11 cellular contexts compared by ENCODE assay signal in the genomic region with DNA sequence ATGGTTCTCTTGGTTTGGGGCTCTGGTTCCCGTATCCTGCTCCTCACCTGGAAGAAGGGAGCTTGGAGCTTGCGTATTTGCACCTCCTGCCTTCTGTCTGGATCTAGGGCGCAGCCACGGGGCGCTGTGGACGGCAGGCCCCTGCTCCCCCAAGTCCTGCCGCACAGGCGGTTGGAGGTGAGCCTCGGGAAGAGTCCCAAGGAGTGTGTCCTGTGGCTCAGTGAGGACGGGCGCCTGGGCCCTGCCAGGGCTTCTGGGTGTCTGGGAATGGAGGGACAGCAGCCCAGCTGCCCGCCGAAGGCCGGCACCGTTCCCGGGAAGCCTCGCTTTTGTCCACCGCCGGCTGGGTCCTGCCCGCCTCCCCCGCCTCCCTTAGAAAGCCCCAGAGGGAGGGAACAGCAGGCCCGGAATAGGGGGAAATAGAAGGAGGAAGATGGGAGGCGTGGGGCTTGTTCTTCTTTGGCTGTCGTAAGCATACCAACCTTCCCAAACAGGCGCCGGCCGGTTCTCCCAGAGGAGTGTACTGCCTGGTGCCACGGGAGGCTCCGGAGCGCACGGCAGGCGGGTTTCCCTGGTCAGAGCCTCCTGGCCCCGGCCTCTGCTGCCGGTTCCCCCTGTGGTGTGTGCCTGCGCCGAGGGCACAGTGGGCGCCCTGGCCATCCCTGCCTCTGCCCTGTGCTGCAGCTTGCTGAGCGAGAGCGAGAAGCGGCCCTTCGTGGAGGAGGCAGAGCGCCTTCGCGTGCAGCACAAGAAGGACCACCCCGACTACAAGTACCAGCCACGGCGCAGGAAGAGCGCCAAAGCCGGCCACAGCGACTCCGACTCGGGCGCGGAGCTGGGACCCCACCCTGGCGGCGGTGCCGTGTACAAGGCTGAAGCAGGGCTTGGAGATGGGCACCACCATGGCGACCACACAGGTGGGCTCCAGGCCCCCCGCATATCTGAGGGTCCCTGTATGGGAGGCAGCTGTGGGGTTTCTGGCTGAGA. TPM values are rescaled to one million over a fixed set of nuclear protein-coding genes. Genes with fewer than 3 reads are reported as not detected.
DNase-seq lines count a peak whose midpoint lies in the region; ATAC-seq and TF ChIP-seq lines count a peak whose summit lies in the region.
"Had no signal": no experiment of that assay in that cellular context is flagged by ENCODE, and none has a peak within 500 bp of the region (broad histone marks: within the 10 kb centered on the region; RNA-seq: fewer than 3 reads in every experiment).

No MANE protein-coding gene starts in this region.

- H3K4me2 ChIP-seq in SK-N-SH (no peak overlapping the region), hepatocyte (peak overlapping the region; percentile 98)

- H3K4me3 ChIP-seq in SK-N-SH (ENCODE audit: low read depth in 2 of 2, low read length in 1 of 2) (no peak overlapping the region), hepatocyte (no peak overlapping the region), rectal smooth muscle tissue (ENCODE audit: low read length) (peak overlapping the region; percentile 36)

- CTCF ChIA-PET in SK-N-SH (lab: Yijun Ruan, JAX): interaction anchor here (0.9 kb wide), 1 partner anchor 74 kb away, joined by 4 read pairs; no protein-coding TSS in a partner anchor

- WGBS in SK-N-SH (ENCODE audit: low lambda C conversion rate): 21% methylated on average over 32 of the region's 59 CpGs
- WGBS in hepatocyte (ENCODE audit: low lambda C conversion rate, missing lambda C conversion rate): 84% methylated on average over 59 of the region's 59 CpGs

- TF ChIP-seq EP300 in SK-N-SH (IDR thresholded peaks at IDR 0.05; ENCODE audit: borderline replicate concordance in 1 of 2, low read depth in 1 of 2, low read length in 1 of 2): no peak

- H3K79me2 ChIP-seq in SK-N-SH (ENCODE audit: insufficient read depth) (no peaks in the 10 kb centered on the region), hepatocyte (no peaks in the 10 kb centered on the region)

- DNase-seq in SK-N-SH: peak; percentile 52
- DNase-seq in NCI-H69 (lab: John Stamatoyannopoulos, UW): peak; percentile 29
- DNase-seq in hepatocyte (ENCODE audit: low spot score): no peak
- DNase-seq in NCI-H524 treated with DMSO at 0.1 percent for 48 hours (lab: John Stamatoyannopoulos, UW): no peak
- DNase-seq in central memory CD4-positive, alpha-beta T cell: no peak
- DNase-seq: NCI-H1694 had no signal

- H2AFZ ChIP-seq in SK-N-SH (ENCODE audit: low read depth): no peak overlapping the region
- no peak overlapping the region for H2AFZ ChIP-seq in hepatocyte

- H3K9ac ChIP-seq in SK-N-SH (no peak overlapping the region), rectal smooth muscle tissue (ENCODE audit: low read length) (no peak overlapping the region)

- POLR2A ChIA-PET in SK-N-SH (lab: Yijun Ruan, JAX): no interaction called here

- no peak; the same call in 2 of the 3 replicates for ATAC-seq in SK-N-SH treated with all-trans-retinoic acid at 6 μM for 48 hours
- ATAC-seq in GM21367 (IDR thresholded peaks at IDR 0.05; ENCODE audit: unreplicated experiment): no peak
- ATAC-seq: heart left ventricle, pancreas had no signal

- H3K27ac ChIP-seq in SK-N-SH (ENCODE audit: low read depth in 2 of 2, low read length in 1 of 2): no peak overlapping the region
- no peak overlapping the region for H3K27ac ChIP-seq in hepatocyte
- no peak overlapping the region for H3K27ac ChIP-seq in rectal smooth muscle tissue (ENCODE audit: low read depth, low read length)
- H3K27ac ChIP-seq: heart left ventricle, pancreas had no signal

- no peaks in the 10 kb centered on the region for H3K36me3 ChIP-seq in SK-N-SH (replicated peaks in 1 of 2; ENCODE audit: control insufficient read depth in 1 of 2, insufficient read depth in 2 of 2, low read length in 1 of 2)
- no peaks in the 10 kb centered on the region for H3K36me3 ChIP-seq in hepatocyte (replicated peaks; ENCODE audit: insufficient read depth, low read depth)
- H3K36me3 ChIP-seq in rectal smooth muscle tissue (ENCODE audit: control insufficient read depth, insufficient read depth, low read length): no peaks in the 10 kb centered on the region
- H3K36me3 ChIP-seq: heart left ventricle, pancreas had no signal

- no peaks in the 10 kb centered on the region for H3K9me2 ChIP-seq in SK-N-SH
- H3K9me2 ChIP-seq in hepatocyte (replicated peaks; ENCODE audit: insufficient read depth): no peaks in the 10 kb centered on the region

- peaks cover 90% of the 10 kb centered on the region for H3K27me3 ChIP-seq in SK-N-SH (ENCODE audit: insufficient read depth)
- peaks cover 22% of the 10 kb centered on the region for H3K27me3 ChIP-seq in hepatocyte
- H3K27me3 ChIP-seq in rectal smooth muscle tissue (ENCODE audit: control insufficient read depth, insufficient read depth, low read length): peaks cover 10% of the 10 kb centered on the region
- H3K27me3 ChIP-seq: pancreas had no signal

- H4K20me1 ChIP-seq in SK-N-SH (ENCODE audit: insufficient read depth) (peaks cover 19% of the 10 kb centered on the region; the same call in 1 of the 2 replicates), hepatocyte (ENCODE audit: insufficient read depth, poor library complexity, severe bottlenecking) (peaks cover 2% of the 10 kb centered on the region)

- no peak for TF ChIP-seq RAD21 in SK-N-SH (IDR thresholded peaks at IDR 0.05; ENCODE audit: low read length)

- TF ChIP-seq CTCF in SK-N-SH (IDR thresholded peaks at IDR 0.05): no peak
- TF ChIP-seq CTCF in hepatocyte (IDR thresholded peaks at IDR 0.05; ENCODE audit: poor library complexity): no peak

- H3K9me3 ChIP-seq in SK-N-SH (no peaks in the 10 kb centered on the region), hepatocyte (ENCODE audit: low read depth) (no peaks in the 10 kb centered on the region)
- H3K9me3 ChIP-seq: heart left ventricle, pancreas had no signal

- H3K4me1 ChIP-seq in SK-N-SH (ENCODE audit: control insufficient read depth in 1 of 2, insufficient read depth in 2 of 2, low read depth in 1 of 2, low read length in 1 of 2) (no peaks in the 10 kb centered on the region), hepatocyte (ENCODE audit: insufficient read depth) (peaks cover 11% of the 10 kb centered on the region), rectal smooth muscle tissue (ENCODE audit: control insufficient read depth, insufficient read depth, low read length) (no peaks in the 10 kb centered on the region)
- H3K4me1 ChIP-seq: pancreas had no signal

- peaks cover 3% of the 10 kb centered on the region for H3F3A ChIP-seq in SK-N-SH (replicated peaks; ENCODE audit: insufficient read depth)

TF ChIP-seq in SK-N-SH, 30 proteins besides CTCF, POLR2A, EP300 and RAD21 (continues in another document):
- TF ChIP-seq RCOR1 (IDR thresholded peaks at IDR 0.05; ENCODE audit: low read length): no peak
- TF ChIP-seq, protein P1, sequence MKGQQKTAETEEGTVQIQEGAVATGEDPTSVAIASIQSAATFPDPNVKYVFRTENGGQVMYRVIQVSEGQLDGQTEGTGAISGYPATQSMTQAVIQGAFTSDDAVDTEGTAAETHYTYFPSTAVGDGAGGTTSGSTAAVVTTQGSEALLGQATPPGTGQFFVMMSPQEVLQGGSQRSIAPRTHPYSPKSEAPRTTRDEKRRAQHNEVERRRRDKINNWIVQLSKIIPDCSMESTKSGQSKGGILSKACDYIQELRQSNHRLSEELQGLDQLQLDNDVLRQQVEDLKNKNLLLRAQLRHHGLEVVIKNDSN (IDR thresholded peaks at IDR 0.05; ENCODE audit: borderline replicate concordance, low read depth): no peak
- TF ChIP-seq, protein P2, sequence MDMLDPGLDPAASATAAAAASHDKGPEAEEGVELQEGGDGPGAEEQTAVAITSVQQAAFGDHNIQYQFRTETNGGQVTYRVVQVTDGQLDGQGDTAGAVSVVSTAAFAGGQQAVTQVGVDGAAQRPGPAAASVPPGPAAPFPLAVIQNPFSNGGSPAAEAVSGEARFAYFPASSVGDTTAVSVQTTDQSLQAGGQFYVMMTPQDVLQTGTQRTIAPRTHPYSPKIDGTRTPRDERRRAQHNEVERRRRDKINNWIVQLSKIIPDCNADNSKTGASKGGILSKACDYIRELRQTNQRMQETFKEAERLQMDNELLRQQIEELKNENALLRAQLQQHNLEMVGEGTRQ (IDR thresholded peaks at IDR 0.05; ENCODE audit: borderline replicate concordance, low read depth, low read length): no peak
- no peak for TF ChIP-seq GATA2 (CRISPR knock-in tag; IDR thresholded peaks at IDR 0.05)
- no peak for TF ChIP-seq MXI1 (IDR thresholded peaks at IDR 0.05; ENCODE audit: low read depth, low read length)

TF ChIP-seq in SK-N-SH treated with all-trans-retinoic acid at 6 μM for 48 hours, 23 proteins besides CTCF, POLR2A, EP300 and RAD21 (continues in another document):
- no peak for TF ChIP-seq RARB (CRISPR knock-in tag; IDR thresholded peaks at IDR 0.05)
- TF ChIP-seq TCF4 (CRISPR knock-in tag; IDR thresholded peaks at IDR 0.05; ENCODE audit: borderline replicate concordance): no peak
- TF ChIP-seq CSDC2 (CRISPR knock-in tag; IDR thresholded peaks at IDR 0.05): no peak
- TF ChIP-seq ESRRG (CRISPR knock-in tag; IDR thresholded peaks at IDR 0.05): no peak
- TF ChIP-seq, protein P3, sequence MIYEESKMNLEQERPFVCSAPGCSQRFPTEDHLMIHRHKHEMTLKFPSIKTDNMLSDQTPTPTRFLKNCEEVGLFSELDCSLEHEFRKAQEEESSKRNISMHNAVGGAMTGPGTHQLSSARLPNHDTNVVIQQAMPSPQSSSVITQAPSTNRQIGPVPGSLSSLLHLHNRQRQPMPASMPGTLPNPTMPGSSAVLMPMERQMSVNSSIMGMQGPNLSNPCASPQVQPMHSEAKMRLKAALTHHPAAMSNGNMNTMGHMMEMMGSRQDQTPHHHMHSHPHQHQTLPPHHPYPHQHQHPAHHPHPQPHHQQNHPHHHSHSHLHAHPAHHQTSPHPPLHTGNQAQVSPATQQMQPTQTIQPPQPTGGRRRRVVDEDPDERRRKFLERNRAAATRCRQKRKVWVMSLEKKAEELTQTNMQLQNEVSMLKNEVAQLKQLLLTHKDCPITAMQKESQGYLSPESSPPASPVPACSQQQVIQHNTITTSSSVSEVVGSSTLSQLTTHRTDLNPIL (CRISPR knock-in tag; IDR thresholded peaks at IDR 0.05; ENCODE audit: low read depth): no peak
- no peak for TF ChIP-seq ISL1 (CRISPR knock-in tag; IDR thresholded peaks at IDR 0.05)
- TF ChIP-seq ZC3H10 (CRISPR knock-in tag; IDR thresholded peaks at IDR 0.05): no peak
- TF ChIP-seq BACH2 (CRISPR knock-in tag; IDR thresholded peaks at IDR 0.05; ENCODE audit: borderline replicate concordance): no peak
- no peak for TF ChIP-seq ZFP3 (CRISPR knock-in tag; IDR thresholded peaks at IDR 0.05)
- no peak for TF ChIP-seq ZNF70 (CRISPR knock-in tag; IDR thresholded peaks at IDR 0.05)

RNA-seq across cellular contexts. Expression of a gene that starts 1.8 kb away (rescaled TPM):
- polyA plus RNA-seq in SK-N-SH (2012; rRNA removed) (not detected in 2 replicates), hepatocyte (3.8 and 4.7 TPM in 2 replicates)
- polyA plus RNA-seq in SK-N-SH (2012; cell fraction: cytosol; rRNA removed): not detected in 2 replicates
- not detected in 2 replicates for polyA plus RNA-seq in SK-N-SH (2012; cell fraction: nucleus; rRNA removed)
- total RNA-seq in hepatocyte: 2.7 and 3.8 TPM in 2 replicates

RNA-seq across cellular contexts. Expression of a gene that starts 12.6 kb away (rescaled TPM):
- 5.7 and 8.2 TPM in 2 replicates for polyA plus RNA-seq in SK-N-SH (2012; rRNA removed)
- polyA plus RNA-seq in SK-N-SH (2012; cell fraction: cytosol; rRNA removed): 3.0 and 5.1 TPM in 2 replicates
- polyA plus RNA-seq in SK-N-SH (2012; cell fraction: nucleus; rRNA removed): 22.6 and 22.9 TPM in 2 replicates
- total RNA-seq in hepatocyte: 25.8 and 27.2 TPM in 2 replicates
- polyA plus RNA-seq in hepatocyte: 29.3 and 34.3 TPM in 2 replicates

Comparison
In these comparisons a context has a peak if more than half of its experiments do, and no peak if none do; other contexts are left out.
1. DNase-seq: peak in SK-N-SH (single experiment) and NCI-H69 (single experiment); none in hepatocyte (single experiment), NCI-H524 treated with DMSO at 0.1 percent for 48 hours (single experiment) and central memory CD4-positive, alpha-beta T cell (single experiment).